In the genomic region with DNA sequence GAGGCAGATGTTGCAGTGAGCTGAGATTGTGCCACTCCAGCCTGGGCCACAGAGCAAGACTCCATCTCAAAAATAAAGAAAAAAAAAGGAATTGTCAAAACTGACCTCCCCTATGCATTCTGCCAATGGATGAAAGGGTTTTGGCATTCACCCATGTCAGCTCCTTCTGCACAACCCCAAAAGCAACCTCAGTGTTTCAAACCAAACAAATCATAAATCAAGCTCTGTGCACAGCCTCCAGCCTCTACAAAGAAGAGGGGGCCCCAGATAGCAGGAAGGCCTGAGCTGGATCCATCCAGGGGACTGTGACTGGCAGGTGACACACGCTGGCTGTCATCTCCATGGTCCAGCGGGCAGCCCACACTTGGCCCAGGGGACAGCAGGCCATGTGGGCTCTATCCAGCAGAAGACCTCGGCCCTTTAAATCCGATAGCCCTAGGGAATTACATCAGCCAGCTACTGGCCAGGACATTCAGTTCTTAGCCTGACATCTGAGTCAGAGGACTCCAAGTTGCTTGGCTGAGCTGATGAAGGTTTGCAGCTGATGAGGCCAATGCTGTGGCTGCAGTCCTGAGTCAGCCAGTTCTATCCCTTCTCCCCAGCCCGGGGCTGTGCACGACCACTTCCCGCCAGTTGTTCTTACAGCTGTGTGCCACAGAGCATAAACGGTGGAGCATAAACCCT, we compare ENCODE assay signal across 12 cellular contexts. TPM values are rescaled to one million over a fixed set of nuclear protein-coding genes. Genes with fewer than 3 reads are reported as not detected.
A peak's percentile ranks its signal among the peaks of the same experiment; 100 is the strongest.
DNase-seq lines count a peak whose midpoint lies in the region; ATAC-seq and TF ChIP-seq lines count a peak whose summit lies in the region.
"Had no signal": no experiment of that assay in that cellular context is flagged by ENCODE, and none has a peak within 500 bp of the region (broad histone marks: within the 10 kb centered on the region; RNA-seq: fewer than 3 reads in every experiment).

No MANE protein-coding gene starts in this region.

- H3K27ac Mint-ChIP-seq in nephron progenitor cell = peak overlapping the region; percentile 59
- H3K27ac Mint-ChIP-seq: CD14-positive monocyte; progenitor cell of endocrine pancreas; T-helper 1 cell treated with Interleukin-12 subunit alpha and Interleukin-12 subunit beta and Interleukin-4 antibody, amounts not matched to agents 30 μg/mL and 1 μg/mL, for 36 hours had no signal

- ATAC-seq in HG02678 (IDR thresholded peaks at IDR 0.05; ENCODE audit: unreplicated experiment) = no peak

- H3K27me3 Mint-ChIP-seq in nephron progenitor cell (ENCODE audit: low read depth, poor library complexity) = peaks cover 11% of the 10 kb centered on the region

- H3K36me3 Mint-ChIP-seq in nephron progenitor cell (ENCODE audit: low read depth) = peaks cover 5% of the 10 kb centered on the region
- H3K36me3 Mint-ChIP-seq: CD14-positive monocyte had no signal

- peaks cover 29% of the 10 kb centered on the region for H3K4me1 Mint-ChIP-seq in nephron progenitor cell
- H3K4me1 Mint-ChIP-seq: CD14-positive monocyte had no signal

- H3K4me3 Mint-ChIP-seq in nephron progenitor cell = no peak overlapping the region
- H3K4me3 Mint-ChIP-seq: CD14-positive monocyte; T-helper 1 cell treated with Interleukin-12 subunit alpha and Interleukin-12 subunit beta and Interleukin-4 antibody, amounts not matched to agents 30 μg/mL and 1 μg/mL, for 36 hours had no signal

- in situ Hi-C loops in ACHN (cut with HindIII; ENCODE audit: low pct_ligation_motif_present, low pct_unique_long_range_greater_than_20kb, low sequenced_read_pairs) = no loop called here

- TF ChIP-seq CTCF in nephron progenitor cell (IDR thresholded peaks at IDR 0.05) (no peak), GM10266 (IDR thresholded peaks at IDR 0.05; ENCODE audit: control insufficient read depth, insufficient read depth, low read depth, missing control alignments) (no peak)

- peak; percentile 57 for DNase-seq in ACHN
- DNase-seq in fibroblast of gingiva (ENCODE audit: low read depth) = peak; percentile 97
- no peak for DNase-seq in nephron progenitor cell
- DNase-seq in NCI-H1092 (lab: John Stamatoyannopoulos, UW) = no peak
- no peak for DNase-seq in GM10266 (ENCODE audit: extremely low spot score)
- DNase-seq in NCI-H510A (lab: John Stamatoyannopoulos, UW) = no peak
- DNase-seq: amygdala had no signal

- H3K9me3 Mint-ChIP-seq in nephron progenitor cell = peaks cover 5% of the 10 kb centered on the region
- H3K9me3 Mint-ChIP-seq: T-helper 1 cell treated with Interleukin-12 subunit alpha and Interleukin-12 subunit beta and Interleukin-4 antibody, amounts not matched to agents 30 μg/mL and 1 μg/mL, for 36 hours had no signal

TF ChIP-seq in PFSK-1, 5 proteins besides CTCF, POLR2A, EP300 and RAD21:
- no peak for TF ChIP-seq POLR2AphosphoS5 (IDR thresholded peaks at IDR 0.05; ENCODE audit: low read depth, low read length)
- TF ChIP-seq, protein P1, sequence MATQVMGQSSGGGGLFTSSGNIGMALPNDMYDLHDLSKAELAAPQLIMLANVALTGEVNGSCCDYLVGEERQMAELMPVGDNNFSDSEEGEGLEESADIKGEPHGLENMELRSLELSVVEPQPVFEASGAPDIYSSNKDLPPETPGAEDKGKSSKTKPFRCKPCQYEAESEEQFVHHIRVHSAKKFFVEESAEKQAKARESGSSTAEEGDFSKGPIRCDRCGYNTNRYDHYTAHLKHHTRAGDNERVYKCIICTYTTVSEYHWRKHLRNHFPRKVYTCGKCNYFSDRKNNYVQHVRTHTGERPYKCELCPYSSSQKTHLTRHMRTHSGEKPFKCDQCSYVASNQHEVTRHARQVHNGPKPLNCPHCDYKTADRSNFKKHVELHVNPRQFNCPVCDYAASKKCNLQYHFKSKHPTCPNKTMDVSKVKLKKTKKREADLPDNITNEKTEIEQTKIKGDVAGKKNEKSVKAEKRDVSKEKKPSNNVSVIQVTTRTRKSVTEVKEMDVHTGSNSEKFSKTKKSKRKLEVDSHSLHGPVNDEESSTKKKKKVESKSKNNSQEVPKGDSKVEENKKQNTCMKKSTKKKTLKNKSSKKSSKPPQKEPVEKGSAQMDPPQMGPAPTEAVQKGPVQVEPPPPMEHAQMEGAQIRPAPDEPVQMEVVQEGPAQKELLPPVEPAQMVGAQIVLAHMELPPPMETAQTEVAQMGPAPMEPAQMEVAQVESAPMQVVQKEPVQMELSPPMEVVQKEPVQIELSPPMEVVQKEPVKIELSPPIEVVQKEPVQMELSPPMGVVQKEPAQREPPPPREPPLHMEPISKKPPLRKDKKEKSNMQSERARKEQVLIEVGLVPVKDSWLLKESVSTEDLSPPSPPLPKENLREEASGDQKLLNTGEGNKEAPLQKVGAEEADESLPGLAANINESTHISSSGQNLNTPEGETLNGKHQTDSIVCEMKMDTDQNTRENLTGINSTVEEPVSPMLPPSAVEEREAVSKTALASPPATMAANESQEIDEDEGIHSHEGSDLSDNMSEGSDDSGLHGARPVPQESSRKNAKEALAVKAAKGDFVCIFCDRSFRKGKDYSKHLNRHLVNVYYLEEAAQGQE (IDR thresholded peaks at IDR 0.05; ENCODE audit: insufficient read depth in 1 of 2, low read depth in 2 of 2, low read length in 2 of 2) = no peak
- no peak for TF ChIP-seq TAF1 (IDR thresholded peaks at IDR 0.05; ENCODE audit: borderline replicate concordance, insufficient read depth, low read length)
- no peak for TF ChIP-seq SIN3A (IDR thresholded peaks at IDR 0.05; ENCODE audit: borderline replicate concordance, insufficient read depth, low read length)
- peak; percentile 41 for TF ChIP-seq FOXP2 (optimal IDR thresholded peaks at IDR 0.05; ENCODE audit: borderline replicate concordance, extremely low read depth, extremely low read length, insufficient read depth)
TF ChIP-seq in PFSK-1: peak in this region for 1.

RNA-seq across cellular contexts. Expression of gene FIGNL1, which starts 52.0 kb away (rescaled TPM):
- 4.3 TPM for polyA plus RNA-seq in PFSK-1 (2012; ENCODE audit: insufficient read length, low read depth)

Comparison
In these comparisons a context has a peak if more than half of its experiments do, and no peak if none do; other contexts are left out.
1. DNase-seq: peak in ACHN (single experiment) and fibroblast of gingiva (single experiment); none in nephron progenitor cell (single experiment), NCI-H1092 (single experiment), GM10266 (single experiment) and NCI-H510A (single experiment).